In genomic region chr15:72312605-72313447, GRCh38 we compare ENCODE assay signal across 9 cellular contexts. TPM values are rescaled to one million over a fixed set of nuclear protein-coding genes. Genes with fewer than 3 reads are reported as not detected.
DNase-seq lines count a peak whose midpoint lies in the region; ATAC-seq and TF ChIP-seq lines count a peak whose summit lies in the region.
"Had no signal": no experiment of that assay in that cellular context is flagged by ENCODE, and none has a peak within 500 bp of the region (broad histone marks: within the 10 kb centered on the region; RNA-seq: fewer than 3 reads in every experiment).

No MANE protein-coding gene starts in this region.

- H3K27ac ChIP-seq in heart left ventricle = no peak overlapping the region

- no peaks in the 10 kb centered on the region for H3K4me1 ChIP-seq in heart left ventricle

- H3K27me3 Mint-ChIP-seq in activated naive CD8-positive, alpha-beta T cell treated with anti-CD3 and anti-CD28 coated beads, Interleukin-2, amount 10 ng/mL, durations not matched to agents 7 days and 5 days = peaks cover 5% of the 10 kb centered on the region
- H3K27me3 Mint-ChIP-seq: stimulated activated naive CD8-positive, alpha-beta T cell treated with anti-CD3 and anti-CD28 coated beads, Interleukin-15, Interleukin-2, amounts not matched to agents 100 ng/mL and 50 ng/mL, for 24 hours had no signal

- peaks cover 2% of the 10 kb centered on the region for H3K4me1 Mint-ChIP-seq in activated naive CD8-positive, alpha-beta T cell treated with anti-CD3 and anti-CD28 coated beads, Interleukin-2, amount 10 ng/mL, durations not matched to agents 7 days and 5 days

- no peaks in the 10 kb centered on the region for H3K36me3 Mint-ChIP-seq in activated naive CD8-positive, alpha-beta T cell treated with anti-CD3 and anti-CD28 coated beads, Interleukin-2, amount 10 ng/mL, durations not matched to agents 7 days and 5 days

- TF ChIP-seq POLR2A in heart left ventricle (IDR thresholded peaks at IDR 0.05) = no peak

- H3K4me3 ChIP-seq in heart left ventricle = no peak overlapping the region
- no peak overlapping the region for H3K4me3 ChIP-seq in retinal pigment epithelial cell (ENCODE audit: low read length)

- H3K9me3 ChIP-seq in heart left ventricle = no peaks in the 10 kb centered on the region

- POLR2A ChIA-PET in activated naive CD8-positive, alpha-beta T cell treated with anti-CD3 and anti-CD28 coated beads, Interleukin-2, amount 10 ng/mL, durations not matched to agents 7 days and 5 days (lab: Charles Lee) = no interaction called here

- H3K36me3 ChIP-seq in heart left ventricle = no peaks in the 10 kb centered on the region

- H3K9me3 Mint-ChIP-seq in activated naive CD8-positive, alpha-beta T cell treated with anti-CD3 and anti-CD28 coated beads, Interleukin-2, amount 10 ng/mL, durations not matched to agents 7 days and 5 days = no peaks in the 10 kb centered on the region
- H3K9me3 Mint-ChIP-seq: stimulated activated naive CD8-positive, alpha-beta T cell treated with anti-CD3 and anti-CD28 coated beads, Interleukin-15, Interleukin-2, amounts not matched to agents 100 ng/mL and 50 ng/mL, for 24 hours had no signal

- H3K27ac Mint-ChIP-seq in activated naive CD8-positive, alpha-beta T cell treated with anti-CD3 and anti-CD28 coated beads, Interleukin-2, amount 10 ng/mL, durations not matched to agents 7 days and 5 days = no peak overlapping the region
- H3K27ac Mint-ChIP-seq: stimulated activated naive CD8-positive, alpha-beta T cell treated with anti-CD3 and anti-CD28 coated beads, Interleukin-15, Interleukin-2, amounts not matched to agents 100 ng/mL and 50 ng/mL, for 24 hours had no signal

- ATAC-seq in GM19395 (IDR thresholded peaks at IDR 0.05; ENCODE audit: unreplicated experiment) (peak; percentile 60), heart left ventricle (peak; percentile 63 to 92 (median 92)), GM18909 (IDR thresholded peaks at IDR 0.05; ENCODE audit: poor library complexity, unreplicated experiment) (no peak)
- ATAC-seq in activated naive CD8-positive, alpha-beta T cell treated with anti-CD3 and anti-CD28 coated beads, Interleukin-2, amount 10 ng/mL, durations not matched to agents 7 days and 5 days (ENCODE audit: low read depth) = peak; percentile 88

- TF ChIP-seq CTCF in heart left ventricle (IDR thresholded peaks at IDR 0.05) (peak; percentile 52 to 75 (median 67)), retinal pigment epithelial cell (conservative IDR thresholded peaks at IDR 0.05; ENCODE audit: low read depth, low read length) (peak; percentile 84)

- intact Hi-C loops in heart left ventricle (cut with DNase I) = loop anchor here in 1 of 10 donors (10.0 kb wide), 1 partner anchor 222 kb away; no protein-coding TSS in a partner anchor

- DNase-seq in AML-193 (lab: John Stamatoyannopoulos, UW) (peak; percentile 67 to 71), MV-4-11 (lab: John Stamatoyannopoulos, UW) (peak; percentile 67), SKM-1 (lab: John Stamatoyannopoulos, UW; ENCODE audit: unreplicated experiment) (peak; percentile 40), heart left ventricle (peak; percentile 54 to 76 (median 66)), retinal pigment epithelial cell (ENCODE audit: low read depth) (peak; percentile 28)
- DNase-seq in activated naive CD8-positive, alpha-beta T cell treated with anti-CD3 and anti-CD28 coated beads, Interleukin-2, amount 10 ng/mL, durations not matched to agents 7 days and 5 days = peak; percentile 61

- WGBS in heart left ventricle, 4 donors = 54 to 65% (median 61%) methylated on average over 2 of the region's 2 CpGs

- H3K4me3 Mint-ChIP-seq in activated naive CD8-positive, alpha-beta T cell treated with anti-CD3 and anti-CD28 coated beads, Interleukin-2, amount 10 ng/mL, durations not matched to agents 7 days and 5 days = no peak overlapping the region
- H3K4me3 Mint-ChIP-seq: stimulated activated naive CD8-positive, alpha-beta T cell treated with anti-CD3 and anti-CD28 coated beads, Interleukin-15, Interleukin-2, amounts not matched to agents 100 ng/mL and 50 ng/mL, for 24 hours had no signal

- no peaks in the 10 kb centered on the region for H3K27me3 ChIP-seq in heart left ventricle

RNA-seq across cellular contexts. Expression of gene CELF6, which starts 7.1 kb away (rescaled TPM):
- 1 to 10 TPM; 1.7 to 2.2 TPM for total RNA-seq in activated naive CD8-positive, alpha-beta T cell treated with anti-CD3 and anti-CD28 coated beads, Interleukin-2, amount 10 ng/mL, durations not matched to agents 7 days and 5 days
- 1 to 10 TPM in 3 of 9 donors, under 1 TPM in 6; 0.31 to 1.3 (median 0.87) TPM for total RNA-seq in heart left ventricle
- 1 to 10 TPM in 1 of 2 donors, under 1 TPM in 1; 0.78 to 1.4 TPM for polyA plus RNA-seq in heart left ventricle

RNA-seq across cellular contexts. Expression of gene PARP6, which starts 40.5 kb away (rescaled TPM):
- total RNA-seq in activated naive CD8-positive, alpha-beta T cell treated with anti-CD3 and anti-CD28 coated beads, Interleukin-2, amount 10 ng/mL, durations not matched to agents 7 days and 5 days = 10 to 100 TPM; 86.7 to 90.2 TPM
- 10 to 100 TPM; 25.6 to 50.3 (median 34.5) TPM for total RNA-seq in heart left ventricle
- 10 to 100 TPM; 28.3 to 52.5 TPM for polyA plus RNA-seq in heart left ventricle
